Comparison of ENCODE assay signal across 8 cellular contexts in the genomic region with DNA sequence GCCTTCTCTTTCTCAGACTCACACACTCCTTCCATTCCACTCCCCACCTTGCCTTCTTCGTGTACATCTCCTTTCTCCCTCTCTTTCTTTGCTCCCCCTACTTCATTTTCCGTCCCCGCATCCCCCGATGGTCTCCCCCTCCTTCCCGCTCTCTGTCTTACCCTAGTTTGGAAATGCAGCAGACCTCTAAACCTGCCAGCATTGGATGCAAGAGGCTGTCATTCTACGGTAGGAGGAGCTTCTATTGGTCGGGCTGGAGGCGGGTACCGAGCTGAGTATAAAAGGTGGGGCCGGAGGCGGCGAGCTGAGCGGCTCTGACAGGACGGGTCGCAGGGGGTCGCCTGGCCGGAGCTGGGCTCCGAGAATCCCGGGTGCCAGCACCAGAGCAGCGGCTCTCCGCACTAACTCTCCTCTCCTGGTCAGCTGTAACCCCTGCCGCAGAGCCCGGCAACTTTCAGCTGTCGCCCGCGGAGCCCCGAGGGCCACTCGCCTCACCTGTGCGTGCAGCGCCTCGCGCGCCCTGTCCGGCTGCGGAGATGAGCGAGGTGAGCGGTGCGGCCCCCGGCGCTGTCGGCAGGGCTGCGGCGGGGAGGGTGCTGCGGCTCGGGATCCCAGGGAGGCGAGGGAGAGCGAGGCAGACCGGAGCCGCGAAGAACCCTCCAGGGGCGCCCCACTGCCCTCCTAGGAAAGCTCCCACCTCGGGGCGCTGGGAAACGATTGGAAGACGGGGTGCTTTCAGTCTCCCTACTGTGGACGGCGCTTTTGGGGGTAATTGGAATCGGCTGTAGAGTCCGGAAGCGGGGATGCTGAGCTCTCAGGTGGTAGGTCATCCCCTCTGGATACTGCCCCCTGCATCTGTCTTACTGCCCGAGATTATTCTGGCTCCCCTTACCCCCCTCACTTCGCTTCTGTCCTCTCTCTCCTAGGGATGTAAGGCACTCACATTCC. TPM values are rescaled to one million over a fixed set of nuclear protein-coding genes. Genes with fewer than 3 reads are reported as not detected.
DNase-seq lines count a peak whose midpoint lies in the region; ATAC-seq and TF ChIP-seq lines count a peak whose summit lies in the region.

A gene (plus strand): TSS at position 307 of the 948 bp plus-strand sequence. CDS start 230 bp downstream, at position 537.

- peak in 4 of 6 experiments; percentile 3 to 28 (median 14) for DNase-seq in stimulated activated naive CD4-positive, alpha-beta T cell (lab: John Stamatoyannopoulos, UW)
- DNase-seq in stimulated activated naive CD4-positive, alpha-beta T cell treated with Interleukin-2 at 50 U/mL for 16 hours (lab: John Stamatoyannopoulos, UW) = no peak
- peak; percentile 81 to 96 for DNase-seq in NCI-H526 (lab: John Stamatoyannopoulos, UW)
- peak; percentile 45 for DNase-seq in activated naive CD4-positive, alpha-beta T cell treated with anti-CD3 and anti-CD28 coated beads, Interleukin-2, amount 50 U/mL, for 16 hours
- peak; percentile 36 for DNase-seq in glomerular visceral epithelial cell (ENCODE audit: extremely low spot score)
- DNase-seq in nucleus accumbens (lab: John Stamatoyannopoulos, UW) = peak in 53 of 56 donors; percentile 10 to 88 (median 61)
- peak; percentile 78 for DNase-seq in type B pancreatic cell (ENCODE audit: extremely low spot score, unreplicated experiment)

- no peak for TF ChIP-seq CTCF in type B pancreatic cell (conservative IDR thresholded peaks at IDR 0.05)

- H3K4me1 Mint-ChIP-seq in type B pancreatic cell (ENCODE audit: unreplicated experiment) = peaks cover 18% of the 10 kb centered on the region

- no peak for ATAC-seq in HG03520 (IDR thresholded peaks at IDR 0.05; ENCODE audit: unreplicated experiment)

- peak within 1 kb of the TSS; percentile 82 for H3K4me3 Mint-ChIP-seq in type B pancreatic cell

- peaks cover 8% of the 10 kb centered on the region for H3K36me3 Mint-ChIP-seq in type B pancreatic cell

- peak within 1 kb of the TSS; percentile 69 for H3K27ac Mint-ChIP-seq in type B pancreatic cell

- H3K9me3 Mint-ChIP-seq in type B pancreatic cell = peaks cover 12% of the 10 kb centered on the region

- H3K27me3 Mint-ChIP-seq in type B pancreatic cell = peaks cover 53% of the 10 kb centered on the region

RNA-seq across cellular contexts. Expression of the gene that starts here (rescaled TPM):
- total RNA-seq in type B pancreatic cell (ENCODE audit: low replicate concordance) = 1.0 and 3.4 TPM in 2 replicates
